Comparison of ENCODE assay signal across 11 cellular contexts in genomic region chr1:24762133-24762676, GRCh38. TPM values are rescaled to one million over a fixed set of nuclear protein-coding genes. Genes with fewer than 3 reads are reported as not detected.
DNase-seq lines count a peak whose midpoint lies in the region; ATAC-seq and TF ChIP-seq lines count a peak whose summit lies in the region.
"Had no signal": no experiment of that assay in that cellular context is flagged by ENCODE, and none has a peak within 500 bp of the region (broad histone marks: within the 10 kb centered on the region; RNA-seq: fewer than 3 reads in every experiment).

No MANE protein-coding gene starts in this region.

- H3K9me3 ChIP-seq in SU-DHL-6 (ENCODE audit: insufficient read depth, low read length), result no peaks in the 10 kb centered on the region
- H3K9me3 ChIP-seq in gastroesophageal sphincter, result no peaks in the 10 kb centered on the region
- H3K9me3 ChIP-seq in subcutaneous abdominal adipose tissue (ENCODE audit: control insufficient read depth in 5 of 5, low read length in 5 of 5), result no peaks in the 10 kb centered on the region
- no peaks in the 10 kb centered on the region for H3K9me3 ChIP-seq in Peyer's patch

- peaks cover 39% of the 10 kb centered on the region for H4K20me1 ChIP-seq in SU-DHL-6 (ENCODE audit: low read depth, low read length)

- TF ChIP-seq EP300 in gastroesophageal sphincter (IDR thresholded peaks at IDR 0.05), result no peak

- peak; percentile 41 for DNase-seq in HT1080 (ENCODE audit: low read depth)
- no peak for DNase-seq in activated naive CD4-positive, alpha-beta T cell (lab: John Stamatoyannopoulos, UW)
- DNase-seq in GM19240 (ENCODE audit: insufficient read length, low spot score), result no peak
- no peak for DNase-seq in Peyer's patch
- DNase-seq: activated T-cell treated with anti-CD3 and anti-CD28 coated beads for 4 hours, NCI-H345 had no signal

- H3K27ac ChIP-seq in SU-DHL-6 (ENCODE audit: low read depth, low read length) (peak overlapping the region; percentile 50), gastroesophageal sphincter (peak overlapping the region in 3 of 4 donors; percentile 2 to 52 (median 22)), subcutaneous abdominal adipose tissue (ENCODE audit: low read depth, low read length) (peak overlapping the region; percentile 18), Peyer's patch (no peak overlapping the region)

- H3K36me3 ChIP-seq in SU-DHL-6 (ENCODE audit: low read length) (peaks cover 12% of the 10 kb centered on the region; the same call in 1 of the 2 replicates), gastroesophageal sphincter (no peaks in the 10 kb centered on the region), subcutaneous abdominal adipose tissue (ENCODE audit: control insufficient read depth in 5 of 5, insufficient read depth in 5 of 5, low read length in 5 of 5) (no peaks in the 10 kb centered on the region), Peyer's patch (no peaks in the 10 kb centered on the region)

- H3K4me3 ChIP-seq in SU-DHL-6 (ENCODE audit: insufficient read depth, low read length, poor library complexity, severe bottlenecking), result no peak overlapping the region
- no peak overlapping the region for H3K4me3 ChIP-seq in gastroesophageal sphincter
- no peak overlapping the region for H3K4me3 ChIP-seq in subcutaneous abdominal adipose tissue (ENCODE audit: low read depth in 1 of 5, low read length in 5 of 5)
- H3K4me3 ChIP-seq in Peyer's patch, result no peak overlapping the region

- TF ChIP-seq POLR2A in gastroesophageal sphincter (IDR thresholded peaks at IDR 0.05) (no peak), Peyer's patch (IDR thresholded peaks at IDR 0.05) (no peak)

- ATAC-seq in gastroesophageal sphincter, result peak; percentile 34
- ATAC-seq in HG02981 (IDR thresholded peaks at IDR 0.05; ENCODE audit: unreplicated experiment), result no peak
- ATAC-seq: left lobe of liver had no signal

- H3K4me1 ChIP-seq in gastroesophageal sphincter, result peaks cover 0 to 97% (median 3%) of the 10 kb centered on the region in 3 donors
- H3K4me1 ChIP-seq in subcutaneous abdominal adipose tissue (ENCODE audit: control insufficient read depth in 5 of 5, insufficient read depth in 5 of 5, low read length in 5 of 5), result peaks cover 3 to 17% (median 14%) of the 10 kb centered on the region in 5 donors
- H3K4me1 ChIP-seq in Peyer's patch, result peaks cover 0 to 7% (median 0%) of the 10 kb centered on the region in 4 donors

- H3K9ac ChIP-seq in SU-DHL-6 (ENCODE audit: low read length), result peak overlapping the region; percentile 6; the same call in 1 of the 2 replicates
- H3K9ac ChIP-seq in subcutaneous abdominal adipose tissue (ENCODE audit: low read length in 5 of 5), result no peak overlapping the region

- H3K4me2 ChIP-seq in SU-DHL-6 (ENCODE audit: low read depth, low read length, poor library complexity, severe bottlenecking), result peak overlapping the region; percentile 14

- TF ChIP-seq CTCF in SU-DHL-6 (IDR thresholded peaks at IDR 0.05; ENCODE audit: insufficient read depth, low read length, poor library complexity, severe bottlenecking), result no peak
- TF ChIP-seq CTCF in gastroesophageal sphincter (IDR thresholded peaks at IDR 0.05), result no peak
- TF ChIP-seq CTCF in Peyer's patch (IDR thresholded peaks at IDR 0.05), result no peak

- H3K9me2 ChIP-seq in SU-DHL-6 (replicated peaks; ENCODE audit: insufficient read depth, low read length), result no peaks in the 10 kb centered on the region

- peaks cover 100% of the 10 kb centered on the region for H3K79me2 ChIP-seq in SU-DHL-6 (ENCODE audit: insufficient read depth, low read length)

- no peaks in the 10 kb centered on the region for H3K27me3 ChIP-seq in SU-DHL-6 (ENCODE audit: low read length)
- H3K27me3 ChIP-seq in gastroesophageal sphincter, result no peaks in the 10 kb centered on the region
- H3K27me3 ChIP-seq in subcutaneous abdominal adipose tissue (ENCODE audit: control insufficient read depth in 5 of 5, insufficient read depth in 4 of 5, low read length in 5 of 5), result no peaks in the 10 kb centered on the region
- no peaks in the 10 kb centered on the region for H3K27me3 ChIP-seq in Peyer's patch

- peaks cover 34% of the 10 kb centered on the region for H3F3A ChIP-seq in SU-DHL-6 (ENCODE audit: insufficient read depth)

- H2AFZ ChIP-seq in SU-DHL-6 (ENCODE audit: low read depth, low read length, severe bottlenecking), result no peak overlapping the region

- 64 to 79% methylated on average over 3 of the region's 3 CpGs for WGBS in gastroesophageal sphincter (ENCODE audit: low coverage in 1 of 2), 2 donors

RNA-seq across cellular contexts. Expression of gene CLIC4, which starts 17.0 kb away (rescaled TPM):
- 108 and 122 TPM in 2 replicates for total RNA-seq in HT1080 (2014; rRNA removed; shearing (Covaris generic))
- polyA plus RNA-seq in HT1080 (2015; cell fraction: cytosol; rRNA removed), result 303 and 386 TPM in 2 replicates
- 218 and 228 TPM in 2 replicates for polyA plus RNA-seq in HT1080 (2015; cell fraction: nucleus; rRNA removed)
- total RNA-seq in gastroesophageal sphincter, result 100 to 1,000 TPM; 553 to 721 (median 692) TPM
- total RNA-seq in Peyer's patch, result 10 to 100 TPM; 17.3 to 63.5 (median 32.6) TPM

Comparison
In these comparisons a context has a peak if more than half of its experiments do, and no peak if none do; other contexts are left out.
1. H3K27ac ChIP-seq: peak in SU-DHL-6 (single experiment), gastroesophageal sphincter (3 of 4) and subcutaneous abdominal adipose tissue (single experiment); none in Peyer's patch (0 of 4).